ENCODE assay signal across 16 cellular contexts in genomic region chr2:134408386-134408785, GRCh38.
DNase-seq lines count a peak whose midpoint lies in the region; ATAC-seq and TF ChIP-seq lines count a peak whose summit lies in the region.
"Had no signal": no experiment of that assay in that cellular context is flagged by ENCODE, and none has a peak within 500 bp of the region (broad histone marks: within the 10 kb centered on the region; RNA-seq: fewer than 3 reads in every experiment).

No MANE protein-coding gene starts in this region.

- POLR2A ChIA-PET in PC-3 (lab: Charles Lee; ENCODE audit: unreplicated experiment) = no interaction called here
- POLR2A ChIA-PET in naive thymus-derived CD8-positive, alpha-beta T cell (lab: Charles Lee) = no interaction called here

- H3K27ac ChIP-seq in ACC112 (ENCODE audit: low read depth, low read length) (peak overlapping the region; percentile 77), PC-3 (ENCODE audit: low read length) (peak overlapping the region; percentile 51)
- H3K27ac ChIP-seq: pancreas, tibial artery had no signal

- H4K20me1 ChIP-seq in PC-3 (ENCODE audit: low read length) = 0 out of 2 replicates have a peak, but pooled peaks cover 4% of the 10 kb centered on the region

- CTCF ChIA-PET in PC-3 (lab: Charles Lee) = no interaction called here

- H3K27me3 ChIP-seq in ACC112 (ENCODE audit: insufficient read depth, low read length) = no peaks in the 10 kb centered on the region
- H3K27me3 ChIP-seq in PC-3 (ENCODE audit: low read length) = no peaks in the 10 kb centered on the region
- H3K27me3 ChIP-seq: BE2C, dorsolateral prefrontal cortex, pancreas, tibial artery had no signal

- H3K4me3 Mint-ChIP-seq in naive thymus-derived CD8-positive, alpha-beta T cell = no peak overlapping the region
- H3K4me3 Mint-ChIP-seq: mesothelial cell of epicardium had no signal

- H3K4me2 ChIP-seq in PC-3 (ENCODE audit: low read length) = peak overlapping the region; percentile 3; the same call in 1 of the 2 replicates

- no peaks in the 10 kb centered on the region for H3K9me2 ChIP-seq in PC-3 (replicated peaks; ENCODE audit: low read length)

- peak; percentile 90 for DNase-seq in ELR (ENCODE audit: low read depth)
- peak; percentile 35 for DNase-seq in PC-3
- peak; percentile 45 for DNase-seq in fibroblast of the aortic adventitia (ENCODE audit: low read depth)
- DNase-seq in cerebellar cortex (ENCODE audit: low spot score) = no peak
- no peak for DNase-seq in NCI-H1417 (lab: John Stamatoyannopoulos, UW)
- no peak for DNase-seq in naive thymus-derived CD8-positive, alpha-beta T cell
- DNase-seq: activated CD4-positive, alpha-beta T cell treated with anti-CD3 and anti-CD28 coated beads, Interleukin-2, amount 50 U/mL, for 4 hours; BE2C; dorsolateral prefrontal cortex; NCI-H1417 treated with DMSO at 0.1 percent for 48 hours; NCI-H446; pancreas; tibial artery had no signal

- H2AFZ ChIP-seq in ACC112 (ENCODE audit: low read length, unreplicated experiment) (no peak overlapping the region), PC-3 (ENCODE audit: low read length) (no peak overlapping the region)

- peak overlapping the region in 3 of 10 donors; percentile 20 to 76 (median 55) for H3K27ac Mint-ChIP-seq in naive thymus-derived CD8-positive, alpha-beta T cell
- H3K27ac Mint-ChIP-seq: mesothelial cell of epicardium had no signal

- intact Hi-C loops in PC-3 (cut with micrococcal nuclease) = loop anchor here (5.0 kb wide), 1 partner anchor 51 kb away; no protein-coding TSS in a partner anchor

- H3K4me3 ChIP-seq in ACC112 (ENCODE audit: low read depth, low read length) (0 out of 2 replicates have a peak overlapping the region, but pooled peaks have one; percentile 2), PC-3 (ENCODE audit: low read length) (no peak overlapping the region), fibroblast of the aortic adventitia (ENCODE audit: low read depth, low read length) (no peak overlapping the region)
- H3K4me3 ChIP-seq: dorsolateral prefrontal cortex, pancreas, tibial artery had no signal

- ATAC-seq in PC-3 = peak; percentile 20
- ATAC-seq in naive thymus-derived CD8-positive, alpha-beta T cell = no peak
- no peak for ATAC-seq in HG03025 (IDR thresholded peaks at IDR 0.05; ENCODE audit: low FRiP score, unreplicated experiment)
- ATAC-seq: pancreas had no signal

- peaks cover 15 to 52% (median 37%) of the 10 kb centered on the region in 4 donors for H3K4me1 Mint-ChIP-seq in naive thymus-derived CD8-positive, alpha-beta T cell

- no TSS peak for BruUV-seq in PC-3 (replicated peaks; lab: Mats Ljungman, UMichigan)

- peaks cover 0 to 29% (median 1%) of the 10 kb centered on the region in 3 donors for H3K36me3 Mint-ChIP-seq in naive thymus-derived CD8-positive, alpha-beta T cell

- no peaks in the 10 kb centered on the region for H3K9me3 ChIP-seq in PC-3 (ENCODE audit: low read length)
- H3K9me3 ChIP-seq: BE2C, pancreas, tibial artery had no signal

- H3K9me3 Mint-ChIP-seq in naive thymus-derived CD8-positive, alpha-beta T cell = no peaks in the 10 kb centered on the region
- H3K9me3 Mint-ChIP-seq: mesothelial cell of epicardium had no signal

- H3K9ac ChIP-seq in PC-3 (ENCODE audit: low read length) = no peak overlapping the region

- H3K4me1 ChIP-seq in ACC112 (ENCODE audit: control insufficient read depth, insufficient read depth, low read length, unreplicated experiment) = peaks cover 75% of the 10 kb centered on the region
- peaks cover 51% of the 10 kb centered on the region for H3K4me1 ChIP-seq in PC-3 (ENCODE audit: insufficient read depth, low read length)

- no peaks in the 10 kb centered on the region for H3K27me3 Mint-ChIP-seq in naive thymus-derived CD8-positive, alpha-beta T cell

- TF ChIP-seq CTCF in PC-3 (conservative IDR thresholded peaks at IDR 0.05; ENCODE audit: low read depth, low read length) = no peak
- no peak for TF ChIP-seq CTCF in fibroblast of the aortic adventitia (IDR thresholded peaks at IDR 0.05; ENCODE audit: insufficient read depth, low read length)

- H3K36me3 ChIP-seq in ACC112 (ENCODE audit: insufficient read depth, low read length) = no peaks in the 10 kb centered on the region
- no peaks in the 10 kb centered on the region for H3K36me3 ChIP-seq in PC-3 (ENCODE audit: low read depth, low read length)
- H3K36me3 ChIP-seq: BE2C, pancreas had no signal

- H3K79me2 ChIP-seq in ACC112 (ENCODE audit: control insufficient read depth, insufficient read depth, low read length, unreplicated experiment) = no peaks in the 10 kb centered on the region
- no peaks in the 10 kb centered on the region for H3K79me2 ChIP-seq in PC-3 (ENCODE audit: low read length)

- no peaks in the 10 kb centered on the region for H3F3A ChIP-seq in PC-3 (ENCODE audit: low read length, unreplicated experiment)

Comparison
In these comparisons a context has a peak if more than half of its experiments do, and no peak if none do; other contexts are left out.
1. DNase-seq: peak in ELR (single experiment), PC-3 (single experiment) and fibroblast of the aortic adventitia (single experiment); none in cerebellar cortex (single experiment), NCI-H1417 (0 of 3) and naive thymus-derived CD8-positive, alpha-beta T cell (0 of 10).